Comparison of ENCODE assay signal across 8 cellular contexts in genomic region chr22:24156915-24157782, GRCh38. TPM values are rescaled to one million over a fixed set of nuclear protein-coding genes. Genes with fewer than 3 reads are reported as not detected.
DNase-seq lines count a peak whose midpoint lies in the region; ATAC-seq and TF ChIP-seq lines count a peak whose summit lies in the region.

No MANE protein-coding gene starts in this region.

- H3K36me3 Mint-ChIP-seq in central memory CD8-positive, alpha-beta T cell (ENCODE audit: insufficient read depth), result peaks cover 10% of the 10 kb centered on the region

- CTCF ChIA-PET in AG04449 (lab: Yijun Ruan, JAX), result interaction anchor here (0.7 to 7.9 kb wide), 30 partner anchors 9 to 397 kb away, joined by 3 to 104 read pairs (median 6); partner anchors contain the start of genes CABIN1 and SUSD2

- no peaks in the 10 kb centered on the region for H3K9me3 Mint-ChIP-seq in central memory CD8-positive, alpha-beta T cell

- peaks cover 83% of the 10 kb centered on the region for H3K4me1 Mint-ChIP-seq in central memory CD8-positive, alpha-beta T cell

- peak overlapping the region; percentile 83 for H3K4me3 ChIP-seq in AG04449 (ENCODE audit: low read depth, low read length)
- H3K4me3 ChIP-seq in kidney epithelial cell (ENCODE audit: low read depth, low read length), result peak overlapping the region; percentile 50

- DNase-seq in AG04449 (ENCODE audit: low read depth, low spot score) (no peak), NCI-H2171 (lab: John Stamatoyannopoulos, UW) (peak; percentile 87), kidney epithelial cell (ENCODE audit: low read depth) (no peak)
- peak; percentile 49 to 82 (median 72) for DNase-seq in activated CD4-positive, CD25-positive, alpha-beta regulatory T cell (lab: John Stamatoyannopoulos, UW)
- DNase-seq in central memory CD8-positive, alpha-beta T cell (ENCODE audit: low spot score in 2 of 2), result peak; percentile 84 to 85
- peak; percentile 72 to 77 for DNase-seq in stimulated activated CD4-positive, alpha-beta T cell treated with anti-CD3 and anti-CD28 coated beads, Interleukin-15, amount 100 ng/mL, for 48 hours (ENCODE audit: low read depth in 2 of 2)

- H3K27me3 Mint-ChIP-seq in central memory CD8-positive, alpha-beta T cell, result no peaks in the 10 kb centered on the region

- H3K36me3 ChIP-seq in kidney epithelial cell (ENCODE audit: control insufficient read depth, insufficient read depth, low read length), result no peaks in the 10 kb centered on the region

- POLR2A ChIA-PET in AG04449 (lab: Yijun Ruan, JAX), result interaction anchor here (0.6 to 0.8 kb wide), 3 partner anchors 8 to 69 kb away, joined by 3 read pairs; no protein-coding TSS in a partner anchor

- peak; percentile 97 for TF ChIP-seq CTCF in AG04449 (IDR thresholded peaks at IDR 0.05; ENCODE audit: insufficient read depth, low read length, missing control alignments)
- TF ChIP-seq CTCF in kidney epithelial cell (IDR thresholded peaks at IDR 0.05; ENCODE audit: insufficient read depth, low read length, poor library complexity, severe bottlenecking), result peak; percentile 97

- H3K4me3 Mint-ChIP-seq in central memory CD8-positive, alpha-beta T cell, result peak overlapping the region; percentile 93

- ATAC-seq in GM18858 (IDR thresholded peaks at IDR 0.05; ENCODE audit: unreplicated experiment), result peak; percentile 62
- ATAC-seq in HG03064 (IDR thresholded peaks at IDR 0.05; ENCODE audit: low read depth, unreplicated experiment), result peak; percentile 72
- peak; percentile 83 for ATAC-seq in central memory CD8-positive, alpha-beta T cell (replicated peaks; ENCODE audit: extremely low read depth, poor library complexity, severe bottlenecking)

- peak overlapping the region; percentile 84 for H3K27ac Mint-ChIP-seq in central memory CD8-positive, alpha-beta T cell (ENCODE audit: low read depth)

- H3K27me3 ChIP-seq in kidney epithelial cell (ENCODE audit: control insufficient read depth, insufficient read depth, low read length), result no peaks in the 10 kb centered on the region

RNA-seq across cellular contexts. Expression of gene SUSD2, which starts 24.1 kb away (rescaled TPM):
- 0.17 and 0.62 TPM in 2 replicates for total RNA-seq in kidney epithelial cell

Comparison
In these comparisons a context has a peak if more than half of its experiments do, and no peak if none do; other contexts are left out.
1. DNase-seq: peak in NCI-H2171 (single experiment), activated CD4-positive, CD25-positive, alpha-beta regulatory T cell (4 of 4), central memory CD8-positive, alpha-beta T cell (2 of 2) and stimulated activated CD4-positive, alpha-beta T cell treated with anti-CD3 and anti-CD28 coated beads, Interleukin-15, amount 100 ng/mL, for 48 hours (2 of 2); none in AG04449 (single experiment) and kidney epithelial cell (single experiment).
2. Peak in every context shown above with its lines, with median percentiles within 50 percentile points of each other: ATAC-seq.